ENCODE assay signal across 1 cellular context in genomic region chr3:115706311-115706829, GRCh38.
TF ChIP-seq lines count a peak whose summit lies in the region.

No MANE protein-coding gene starts in this region.

TF ChIP-seq in HepG2, 621 proteins besides CTCF, POLR2A, EP300 and RAD21 (continued from another document and continues in another):
- TF ChIP-seq, protein P1, sequence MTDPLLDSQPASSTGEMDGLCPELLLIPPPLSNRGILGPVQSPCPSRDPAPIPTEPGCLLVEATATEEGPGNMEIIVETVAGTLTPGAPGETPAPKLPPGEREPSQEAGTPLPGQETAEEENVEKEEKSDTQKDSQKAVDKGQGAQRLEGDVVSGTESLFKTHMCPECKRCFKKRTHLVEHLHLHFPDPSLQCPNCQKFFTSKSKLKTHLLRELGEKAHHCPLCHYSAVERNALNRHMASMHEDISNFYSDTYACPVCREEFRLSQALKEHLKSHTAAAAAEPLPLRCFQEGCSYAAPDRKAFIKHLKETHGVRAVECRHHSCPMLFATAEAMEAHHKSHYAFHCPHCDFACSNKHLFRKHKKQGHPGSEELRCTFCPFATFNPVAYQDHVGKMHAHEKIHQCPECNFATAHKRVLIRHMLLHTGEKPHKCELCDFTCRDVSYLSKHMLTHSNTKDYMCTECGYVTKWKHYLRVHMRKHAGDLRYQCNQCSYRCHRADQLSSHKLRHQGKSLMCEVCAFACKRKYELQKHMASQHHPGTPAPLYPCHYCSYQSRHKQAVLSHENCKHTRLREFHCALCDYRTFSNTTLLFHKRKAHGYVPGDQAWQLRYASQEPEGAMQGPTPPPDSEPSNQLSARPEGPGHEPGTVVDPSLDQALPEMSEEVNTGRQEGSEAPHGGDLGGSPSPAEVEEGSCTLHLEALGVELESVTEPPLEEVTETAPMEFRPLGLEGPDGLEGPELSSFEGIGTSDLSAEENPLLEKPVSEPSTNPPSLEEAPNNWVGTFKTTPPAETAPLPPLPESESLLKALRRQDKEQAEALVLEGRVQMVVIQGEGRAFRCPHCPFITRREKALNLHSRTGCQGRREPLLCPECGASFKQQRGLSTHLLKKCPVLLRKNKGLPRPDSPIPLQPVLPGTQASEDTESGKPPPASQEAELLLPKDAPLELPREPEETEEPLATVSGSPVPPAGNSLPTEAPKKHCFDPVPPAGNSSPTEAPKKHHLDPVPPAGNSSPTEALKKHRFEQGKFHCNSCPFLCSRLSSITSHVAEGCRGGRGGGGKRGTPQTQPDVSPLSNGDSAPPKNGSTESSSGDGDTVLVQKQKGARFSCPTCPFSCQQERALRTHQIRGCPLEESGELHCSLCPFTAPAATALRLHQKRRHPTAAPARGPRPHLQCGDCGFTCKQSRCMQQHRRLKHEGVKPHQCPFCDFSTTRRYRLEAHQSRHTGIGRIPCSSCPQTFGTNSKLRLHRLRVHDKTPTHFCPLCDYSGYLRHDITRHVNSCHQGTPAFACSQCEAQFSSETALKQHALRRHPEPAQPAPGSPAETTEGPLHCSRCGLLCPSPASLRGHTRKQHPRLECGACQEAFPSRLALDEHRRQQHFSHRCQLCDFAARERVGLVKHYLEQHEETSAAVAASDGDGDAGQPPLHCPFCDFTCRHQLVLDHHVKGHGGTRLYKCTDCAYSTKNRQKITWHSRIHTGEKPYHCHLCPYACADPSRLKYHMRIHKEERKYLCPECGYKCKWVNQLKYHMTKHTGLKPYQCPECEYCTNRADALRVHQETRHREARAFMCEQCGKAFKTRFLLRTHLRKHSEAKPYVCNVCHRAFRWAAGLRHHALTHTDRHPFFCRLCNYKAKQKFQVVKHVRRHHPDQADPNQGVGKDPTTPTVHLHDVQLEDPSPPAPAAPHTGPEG (CRISPR knock-in tag; IDR thresholded peaks at IDR 0.05): no peak
- TF ChIP-seq FOXP1 (IDR thresholded peaks at IDR 0.05) (no peak), FOXP1 (CRISPR knock-in tag; IDR thresholded peaks at IDR 0.05) (peak; percentile 22; the same call in 1 of the 2 replicates), CREBL2 (CRISPR knock-in tag; IDR thresholded peaks at IDR 0.05; ENCODE audit: borderline replicate concordance) (no peak), SKI (IDR thresholded peaks at IDR 0.05; ENCODE audit: partially characterized antibody) (peak; percentile 16), ZNF782 (CRISPR knock-in tag; IDR thresholded peaks at IDR 0.05; ENCODE audit: borderline replicate concordance) (no peak), ZNF367 (CRISPR knock-in tag; IDR thresholded peaks at IDR 0.05; ENCODE audit: borderline replicate concordance) (no peak), U2AF1 (optimal IDR thresholded peaks at IDR 0.05; ENCODE audit: low read depth, low read length) (no peak), HDAC1 (CRISPR knock-in tag; IDR thresholded peaks at IDR 0.05) (peak; percentile 22; the same call in 1 of the 2 replicates), ZNF589 (CRISPR knock-in tag; conservative IDR thresholded peaks at IDR 0.05) (no peak), KLF15 (CRISPR knock-in tag; IDR thresholded peaks at IDR 0.05; ENCODE audit: borderline replicate concordance) (no peak), RERE (CRISPR knock-in tag; IDR thresholded peaks at IDR 0.05; ENCODE audit: low read depth) (no peak), BRD4 (CRISPR knock-in tag; IDR thresholded peaks at IDR 0.05) (no peak), KDM3A (CRISPR knock-in tag; IDR thresholded peaks at IDR 0.05; ENCODE audit: low read depth) (no peak), TCF7 (IDR thresholded peaks at IDR 0.05; ENCODE audit: low read depth) (peak; percentile 90), MLXIP (CRISPR knock-in tag; IDR thresholded peaks at IDR 0.05; ENCODE audit: borderline replicate concordance) (no peak), ZNF501 (CRISPR knock-in tag; IDR thresholded peaks at IDR 0.05) (no peak), POLR2AphosphoS5 (IDR thresholded peaks at IDR 0.05; ENCODE audit: low read depth, low read length) (no peak), ZNF264 (CRISPR knock-in tag; IDR thresholded peaks at IDR 0.05) (no peak), ZNF780A (CRISPR knock-in tag; IDR thresholded peaks at IDR 0.05) (no peak), RARA (CRISPR knock-in tag; IDR thresholded peaks at IDR 0.05) (peak; percentile 66), ZNF839 (CRISPR knock-in tag; IDR thresholded peaks at IDR 0.05; ENCODE audit: borderline replicate concordance) (no peak), SETDB1 (CRISPR knock-in tag; IDR thresholded peaks at IDR 0.05; ENCODE audit: borderline replicate concordance) (no peak), PHB2 (IDR thresholded peaks at IDR 0.05; ENCODE audit: partially characterized antibody) (no peak), TCF7L2 (IDR thresholded peaks at IDR 0.05; ENCODE audit: low read depth, low read length) (no peak), PCBP2 (optimal IDR thresholded peaks at IDR 0.05; ENCODE audit: low read depth, low read length, poor library complexity, severe bottlenecking) (no peak), ZGPAT (CRISPR knock-in tag; IDR thresholded peaks at IDR 0.05) (peak; percentile 51; the same call in 1 of the 2 replicates), GATA4 (IDR thresholded peaks at IDR 0.05; ENCODE audit: borderline replicate concordance, low read depth) (0 out of 2 replicates have a peak, but pooled peaks have one; percentile 44), ESRRA (CRISPR knock-in tag; IDR thresholded peaks at IDR 0.05; ENCODE audit: low read depth) (peak; percentile 81; the same call in 1 of the 2 replicates), ZNF274 (CRISPR knock-in tag; IDR thresholded peaks at IDR 0.05) (no peak), SAFB2 (CRISPR knock-in tag; IDR thresholded peaks at IDR 0.05; ENCODE audit: borderline replicate concordance, low read depth) (no peak), KDM5A (IDR thresholded peaks at IDR 0.05; ENCODE audit: borderline replicate concordance, low read length) (no peak)
- TF ChIP-seq, protein P2, sequence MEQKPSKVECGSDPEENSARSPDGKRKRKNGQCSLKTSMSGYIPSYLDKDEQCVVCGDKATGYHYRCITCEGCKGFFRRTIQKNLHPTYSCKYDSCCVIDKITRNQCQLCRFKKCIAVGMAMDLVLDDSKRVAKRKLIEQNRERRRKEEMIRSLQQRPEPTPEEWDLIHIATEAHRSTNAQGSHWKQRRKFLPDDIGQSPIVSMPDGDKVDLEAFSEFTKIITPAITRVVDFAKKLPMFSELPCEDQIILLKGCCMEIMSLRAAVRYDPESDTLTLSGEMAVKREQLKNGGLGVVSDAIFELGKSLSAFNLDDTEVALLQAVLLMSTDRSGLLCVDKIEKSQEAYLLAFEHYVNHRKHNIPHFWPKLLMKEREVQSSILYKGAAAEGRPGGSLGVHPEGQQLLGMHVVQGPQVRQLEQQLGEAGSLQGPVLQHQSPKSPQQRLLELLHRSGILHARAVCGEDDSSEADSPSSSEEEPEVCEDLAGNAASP (CRISPR knock-in tag; IDR thresholded peaks at IDR 0.05; ENCODE audit: borderline replicate concordance): 0 out of 2 replicates have a peak, but pooled peaks have one; percentile 16
- TF ChIP-seq, protein P3, sequence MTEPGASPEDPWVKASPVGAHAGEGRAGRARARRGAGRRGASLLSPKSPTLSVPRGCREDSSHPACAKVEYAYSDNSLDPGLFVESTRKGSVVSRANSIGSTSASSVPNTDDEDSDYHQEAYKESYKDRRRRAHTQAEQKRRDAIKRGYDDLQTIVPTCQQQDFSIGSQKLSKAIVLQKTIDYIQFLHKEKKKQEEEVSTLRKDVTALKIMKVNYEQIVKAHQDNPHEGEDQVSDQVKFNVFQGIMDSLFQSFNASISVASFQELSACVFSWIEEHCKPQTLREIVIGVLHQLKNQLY (CRISPR knock-in tag; IDR thresholded peaks at IDR 0.05): no peak
- TF ChIP-seq, protein P4, sequence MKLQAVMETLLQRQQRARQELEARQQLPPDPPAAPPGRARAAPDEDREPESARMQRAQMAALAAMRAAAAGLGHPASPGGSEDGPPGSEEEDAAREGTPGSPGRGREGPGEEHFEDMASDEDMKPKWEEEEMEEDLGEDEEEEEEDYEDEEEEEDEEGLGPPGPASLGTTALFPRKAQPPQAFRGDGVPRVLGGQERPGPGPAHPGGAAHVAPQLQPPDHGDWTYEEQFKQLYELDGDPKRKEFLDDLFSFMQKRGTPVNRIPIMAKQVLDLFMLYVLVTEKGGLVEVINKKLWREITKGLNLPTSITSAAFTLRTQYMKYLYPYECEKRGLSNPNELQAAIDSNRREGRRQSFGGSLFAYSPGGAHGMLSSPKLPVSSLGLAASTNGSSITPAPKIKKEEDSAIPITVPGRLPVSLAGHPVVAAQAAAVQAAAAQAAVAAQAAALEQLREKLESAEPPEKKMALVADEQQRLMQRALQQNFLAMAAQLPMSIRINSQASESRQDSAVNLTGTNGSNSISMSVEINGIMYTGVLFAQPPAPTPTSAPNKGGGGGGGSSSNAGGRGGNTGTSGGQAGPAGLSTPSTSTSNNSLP (IDR thresholded peaks at IDR 0.05; ENCODE audit: low read depth, low read length): peak; percentile 81
- TF ChIP-seq, protein P5, sequence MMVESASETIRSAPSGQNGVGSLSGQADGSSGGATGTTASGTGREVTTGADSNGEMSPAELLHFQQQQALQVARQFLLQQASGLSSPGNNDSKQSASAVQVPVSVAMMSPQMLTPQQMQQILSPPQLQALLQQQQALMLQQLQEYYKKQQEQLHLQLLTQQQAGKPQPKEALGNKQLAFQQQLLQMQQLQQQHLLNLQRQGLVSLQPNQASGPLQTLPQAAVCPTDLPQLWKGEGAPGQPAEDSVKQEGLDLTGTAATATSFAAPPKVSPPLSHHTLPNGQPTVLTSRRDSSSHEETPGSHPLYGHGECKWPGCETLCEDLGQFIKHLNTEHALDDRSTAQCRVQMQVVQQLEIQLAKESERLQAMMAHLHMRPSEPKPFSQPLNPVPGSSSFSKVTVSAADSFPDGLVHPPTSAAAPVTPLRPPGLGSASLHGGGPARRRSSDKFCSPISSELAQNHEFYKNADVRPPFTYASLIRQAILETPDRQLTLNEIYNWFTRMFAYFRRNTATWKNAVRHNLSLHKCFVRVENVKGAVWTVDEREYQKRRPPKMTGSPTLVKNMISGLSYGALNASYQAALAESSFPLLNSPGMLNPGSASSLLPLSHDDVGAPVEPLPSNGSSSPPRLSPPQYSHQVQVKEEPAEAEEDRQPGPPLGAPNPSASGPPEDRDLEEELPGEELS (CRISPR knock-in tag; IDR thresholded peaks at IDR 0.05): no peak
